ENCODE assay signal across 13 cellular contexts in the genomic region with DNA sequence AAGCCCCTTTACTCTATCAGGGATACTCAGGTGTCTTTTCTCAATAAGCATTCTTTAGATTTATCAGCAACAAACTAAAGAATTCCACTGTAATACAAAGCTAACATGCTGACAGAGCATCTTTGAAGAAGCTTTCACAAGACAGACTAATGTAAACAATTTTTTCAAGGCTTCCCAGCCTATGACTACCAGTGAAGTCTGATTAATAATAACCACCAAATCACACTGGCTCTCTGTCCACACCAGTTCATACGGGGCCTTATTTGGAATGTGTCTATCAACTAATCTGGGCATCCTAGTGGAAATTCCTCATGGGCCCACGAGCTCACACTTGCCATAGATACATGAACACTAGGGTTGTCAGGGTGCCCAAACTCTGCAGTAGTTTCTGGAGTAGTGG.
A peak's percentile ranks its signal among the peaks of the same experiment; 100 is the strongest.
DNase-seq lines count a peak whose midpoint lies in the region; ATAC-seq and TF ChIP-seq lines count a peak whose summit lies in the region.
"Had no signal": no experiment of that assay in that cellular context is flagged by ENCODE, and none has a peak within 500 bp of the region (broad histone marks: within the 10 kb centered on the region; RNA-seq: fewer than 3 reads in every experiment).

No MANE protein-coding gene starts in this region.

- DNase-seq in HT1080 (ENCODE audit: low read depth) (peak; percentile 40), brain microvascular endothelial cell (peak; percentile 88), hepatic stellate cell (ENCODE audit: low spot score) (peak; percentile 51), SKM-1 treated with dmso at 0.1 percent for 144 hours (lab: John Stamatoyannopoulos, UW; ENCODE audit: unreplicated experiment) (no peak), immature natural killer cell (no peak)
- no peak for DNase-seq in activated naive CD8-positive, alpha-beta T cell treated with anti-CD3 and anti-CD28 coated beads, Interleukin-2, amount 50 U/mL, for 24 hours
- DNase-seq: CD8-positive, alpha-beta T cell; naive thymus-derived CD8-positive, alpha-beta T cell had no signal

- H3K36me3 Mint-ChIP-seq in immature natural killer cell = peaks cover 0 to 5% (median 0%) of the 10 kb centered on the region in 3 donors
- H3K36me3 Mint-ChIP-seq in activated naive CD8-positive, alpha-beta T cell treated with anti-CD3 and anti-CD28 coated beads, Interleukin-2, amount 50 U/mL, for 24 hours (ENCODE audit: low read depth) = no peaks in the 10 kb centered on the region
- H3K36me3 Mint-ChIP-seq: WTC11 had no signal

- H3K27ac Mint-ChIP-seq in immature natural killer cell = peak overlapping the region in 1 of 6 donors; percentile 46
- no peak overlapping the region for H3K27ac Mint-ChIP-seq in activated naive CD8-positive, alpha-beta T cell treated with anti-CD3 and anti-CD28 coated beads, Interleukin-2, amount 50 U/mL, for 24 hours
- H3K27ac Mint-ChIP-seq: CD8-positive, alpha-beta T cell; naive thymus-derived CD8-positive, alpha-beta T cell; stimulated activated naive CD8-positive, alpha-beta T cell treated with anti-CD3 and anti-CD28 coated beads, Interleukin-15, Interleukin-2, amounts not matched to agents 100 ng/mL and 50 ng/mL, for 24 hours had no signal

- no peaks in the 10 kb centered on the region for H3K36me3 ChIP-seq in brain microvascular endothelial cell (replicated peaks)
- H3K36me3 ChIP-seq: right atrium auricular region had no signal

- in situ Hi-C loops in brain microvascular endothelial cell (cut with HindIII; ENCODE audit: low pct_ligation_motif_present, low sequenced_read_pairs) = no loop called here

- no peaks in the 10 kb centered on the region for H3K27me3 ChIP-seq in brain microvascular endothelial cell (replicated peaks)
- H3K27me3 ChIP-seq: right atrium auricular region had no signal

- no peak for ATAC-seq in GM18907 (IDR thresholded peaks at IDR 0.05; ENCODE audit: unreplicated experiment)
- no peak for ATAC-seq in activated naive CD8-positive, alpha-beta T cell treated with anti-CD3 and anti-CD28 coated beads, Interleukin-2, amount 50 U/mL, for 24 hours
- ATAC-seq: CD8-positive, alpha-beta T cell; HCT116; naive thymus-derived CD8-positive, alpha-beta T cell had no signal

- H3K4me1 Mint-ChIP-seq in immature natural killer cell = no peaks in the 10 kb centered on the region
- peaks cover 2% of the 10 kb centered on the region for H3K4me1 Mint-ChIP-seq in activated naive CD8-positive, alpha-beta T cell treated with anti-CD3 and anti-CD28 coated beads, Interleukin-2, amount 50 U/mL, for 24 hours

- H3K4me3 Mint-ChIP-seq in immature natural killer cell = no peak overlapping the region
- H3K4me3 Mint-ChIP-seq in activated naive CD8-positive, alpha-beta T cell treated with anti-CD3 and anti-CD28 coated beads, Interleukin-2, amount 50 U/mL, for 24 hours = no peak overlapping the region
- H3K4me3 Mint-ChIP-seq: CD8-positive, alpha-beta T cell; naive thymus-derived CD8-positive, alpha-beta T cell; stimulated activated naive CD8-positive, alpha-beta T cell treated with anti-CD3 and anti-CD28 coated beads, Interleukin-15, Interleukin-2, amounts not matched to agents 100 ng/mL and 50 ng/mL, for 24 hours; WTC11 had no signal

- peak overlapping the region; percentile 96 for H3K27ac ChIP-seq in brain microvascular endothelial cell
- H3K27ac ChIP-seq: right atrium auricular region had no signal

- H3K27me3 Mint-ChIP-seq in immature natural killer cell (ENCODE audit: low read depth in 3 of 3) = no peaks in the 10 kb centered on the region
- no peaks in the 10 kb centered on the region for H3K27me3 Mint-ChIP-seq in activated naive CD8-positive, alpha-beta T cell treated with anti-CD3 and anti-CD28 coated beads, Interleukin-2, amount 50 U/mL, for 24 hours
- H3K27me3 Mint-ChIP-seq: naive thymus-derived CD8-positive, alpha-beta T cell; stimulated activated naive CD8-positive, alpha-beta T cell treated with anti-CD3 and anti-CD28 coated beads, Interleukin-15, Interleukin-2, amounts not matched to agents 100 ng/mL and 50 ng/mL, for 24 hours had no signal

- H3K9me3 Mint-ChIP-seq in immature natural killer cell = no peaks in the 10 kb centered on the region
- no peaks in the 10 kb centered on the region for H3K9me3 Mint-ChIP-seq in activated naive CD8-positive, alpha-beta T cell treated with anti-CD3 and anti-CD28 coated beads, Interleukin-2, amount 50 U/mL, for 24 hours
- H3K9me3 Mint-ChIP-seq: CD8-positive, alpha-beta T cell; naive thymus-derived CD8-positive, alpha-beta T cell; stimulated activated naive CD8-positive, alpha-beta T cell treated with anti-CD3 and anti-CD28 coated beads, Interleukin-15, Interleukin-2, amounts not matched to agents 100 ng/mL and 50 ng/mL, for 24 hours; WTC11 had no signal

- no peak overlapping the region for H3K4me3 ChIP-seq in brain microvascular endothelial cell (ENCODE audit: low read depth, low read length)
- H3K4me3 ChIP-seq: right atrium auricular region had no signal

- no peak for TF ChIP-seq CTCF in brain microvascular endothelial cell (IDR thresholded peaks at IDR 0.05; ENCODE audit: low read depth, low read length, missing control alignments)

Comparison
In these comparisons a context has a peak if more than half of its experiments do, and no peak if none do; other contexts are left out.
1. DNase-seq: peak in HT1080 (single experiment), brain microvascular endothelial cell (single experiment) and hepatic stellate cell (single experiment); none in SKM-1 treated with dmso at 0.1 percent for 144 hours (single experiment), immature natural killer cell (0 of 3) and activated naive CD8-positive, alpha-beta T cell treated with anti-CD3 and anti-CD28 coated beads, Interleukin-2, amount 50 U/mL, for 24 hours (single experiment).